ENCODE assay signal across 29 cellular contexts in genomic region chr5:54226215-54226614, GRCh38.
"Had no signal": no experiment of that assay in that cellular context is flagged by ENCODE, and none has a peak within 500 bp of the region (broad histone marks: within the 10 kb centered on the region; RNA-seq: fewer than 3 reads in every experiment).

No MANE protein-coding gene starts in this region.

- H3K27me3 Mint-ChIP-seq: activated CD4-positive, alpha-beta memory T cell treated with anti-CD3 and anti-CD28 coated beads, Interleukin-2, amount 10 ng/mL, durations not matched to agents 7 days and 5 days; activated CD4-positive, alpha-beta T cell treated with anti-CD3 and anti-CD28 coated beads, Interleukin-2, amount 10 ng/mL, durations not matched to agents 7 days and 5 days; activated naive CD8-positive, alpha-beta T cell; activated T-cell treated with anti-CD3 and anti-CD28 coated beads, Interleukin-2, amount 50 U/mL, for 24 hours; naive thymus-derived CD8-positive, alpha-beta T cell had no signal

- DNase-seq: activated CD4-positive, alpha-beta memory T cell treated with anti-CD3 and anti-CD28 coated beads, Interleukin-2, amount 10 ng/mL, durations not matched to agents 7 days and 5 days; activated CD4-positive, alpha-beta T cell treated with anti-CD3 and anti-CD28 coated beads for 1 hour; activated CD4-positive, alpha-beta T cell treated with anti-CD3 and anti-CD28 coated beads, Interleukin-2, amount 10 ng/mL, durations not matched to agents 7 days and 5 days; activated CD8-positive, alpha-beta memory T cell treated with anti-CD3 and anti-CD28 coated beads, Interleukin-2, amount 50 U/mL, for 48 hours; activated T-cell treated with anti-CD3 and anti-CD28 coated beads, Interleukin-2, amount 50 U/mL, for 24 hours; anterior cingulate cortex; body of pancreas; cerebellar nuclear complex; colonic mucosa; effector CD8-positive, alpha-beta T cell; foreskin fibroblast; heart right ventricle; mammary epithelial cell; midbrain; naive thymus-derived CD8-positive, alpha-beta T cell; nucleus accumbens; psoas muscle; spleen; stimulated activated naive CD8-positive, alpha-beta T cell treated with anti-CD3 and anti-CD28 coated beads, Interleukin-15, Interleukin-2, amounts not matched to agents 100 U/mL and 50 U/mL, for 24 hours; T-helper 2 cell; trophoblast cell; uterus had no signal

- H3K27me3 ChIP-seq: body of pancreas, colonic mucosa, heart right ventricle, spleen, uterus had no signal

- H3K9me3 ChIP-seq: body of pancreas, colonic mucosa, heart right ventricle, psoas muscle, spleen, thoracic aorta, uterus had no signal

- H3K4me3 ChIP-seq: body of pancreas, colonic mucosa, heart right ventricle, psoas muscle, spleen, thoracic aorta, uterus had no signal

- H3K4me1 ChIP-seq: body of pancreas, colonic mucosa, parathyroid adenoma, uterus had no signal

- H3K4me1 Mint-ChIP-seq: activated CD4-positive, alpha-beta memory T cell treated with anti-CD3 and anti-CD28 coated beads, Interleukin-2, amount 10 ng/mL, durations not matched to agents 7 days and 5 days; neural crest cell had no signal

- H3K4me3 Mint-ChIP-seq: activated CD4-positive, alpha-beta memory T cell treated with anti-CD3 and anti-CD28 coated beads, Interleukin-2, amount 10 ng/mL, durations not matched to agents 7 days and 5 days; activated CD4-positive, alpha-beta T cell treated with anti-CD3 and anti-CD28 coated beads, Interleukin-2, amount 10 ng/mL, durations not matched to agents 7 days and 5 days; activated naive CD8-positive, alpha-beta T cell; activated T-cell treated with anti-CD3 and anti-CD28 coated beads, Interleukin-2, amount 50 U/mL, for 24 hours; naive thymus-derived CD8-positive, alpha-beta T cell; neural crest cell; WTC11 had no signal

- H3K36me3 Mint-ChIP-seq: naive thymus-derived CD8-positive, alpha-beta T cell; WTC11 had no signal

- H3K79me2 ChIP-seq: parathyroid adenoma had no signal

- H3K36me3 ChIP-seq: colonic mucosa, heart right ventricle, spleen, thoracic aorta, uterus had no signal

- H3K27ac Mint-ChIP-seq: activated CD4-positive, alpha-beta memory T cell treated with anti-CD3 and anti-CD28 coated beads, Interleukin-2, amount 10 ng/mL, durations not matched to agents 7 days and 5 days; activated CD4-positive, alpha-beta T cell treated with anti-CD3 and anti-CD28 coated beads, Interleukin-2, amount 10 ng/mL, durations not matched to agents 7 days and 5 days; activated naive CD8-positive, alpha-beta T cell; activated T-cell treated with anti-CD3 and anti-CD28 coated beads, Interleukin-2, amount 50 U/mL, for 24 hours; activated T-helper 2 cell treated with anti-CD3 and anti-CD28 coated beads, Interferon-gamma antibody, Interleukin-2, Interleukin-4, amounts not matched to agents 10 μg/mL and 5 μg/mL and 100 μg/mL, durations not matched to agents 14 hours and 24 hours and 36 hours; WTC11 had no signal

- H3K9ac ChIP-seq: parathyroid adenoma had no signal

- H3K9me3 Mint-ChIP-seq: activated CD4-positive, alpha-beta memory T cell treated with anti-CD3 and anti-CD28 coated beads, Interleukin-2, amount 10 ng/mL, durations not matched to agents 7 days and 5 days; activated CD4-positive, alpha-beta T cell treated with anti-CD3 and anti-CD28 coated beads, Interleukin-2, amount 10 ng/mL, durations not matched to agents 7 days and 5 days; activated T-cell treated with anti-CD3 and anti-CD28 coated beads, Interleukin-2, amount 50 U/mL, for 24 hours; activated T-helper 2 cell treated with anti-CD3 and anti-CD28 coated beads, Interferon-gamma antibody, Interleukin-2, Interleukin-4, amounts not matched to agents 10 μg/mL and 5 μg/mL and 100 μg/mL, durations not matched to agents 14 hours and 24 hours and 36 hours; naive thymus-derived CD8-positive, alpha-beta T cell; neural crest cell had no signal

- H3K27ac ChIP-seq: body of pancreas, colonic mucosa, epithelial cell of prostate, parathyroid adenoma, psoas muscle, spleen, thoracic aorta, uterus had no signal

- H2AFZ ChIP-seq: parathyroid adenoma had no signal
